In genomic region chr9:37852222-37852621, GRCh38 we compare ENCODE assay signal across 8 cellular contexts.
"Had no signal": no experiment of that assay in that cellular context is flagged by ENCODE, and none has a peak within 500 bp of the region (broad histone marks: within the 10 kb centered on the region; RNA-seq: fewer than 3 reads in every experiment).

No MANE protein-coding gene starts in this region.

- ATAC-seq: GM12878 had no signal

- FAIRE-seq: G401.6, GM12878, GM12891, GM12892, GM18507, GM19239 had no signal

- DNase-seq: GDM1, GF-D8 had no signal

- H3K4me3 ChIP-seq: GM12878 had no signal
